ENCODE assay signal across 39 cellular contexts in genomic region chr13:112115403-112116091, GRCh38. TPM values are rescaled to one million over a fixed set of nuclear protein-coding genes. Genes with fewer than 3 reads are reported as not detected.
"Had no signal": no experiment of that assay in that cellular context is flagged by ENCODE, and none has a peak within 500 bp of the region (broad histone marks: within the 10 kb centered on the region; RNA-seq: fewer than 3 reads in every experiment).

No MANE protein-coding gene starts in this region.

- H3K4me2 ChIP-seq: PC-9 had no signal

- H3K27ac Mint-ChIP-seq: activated B cell treated with CpG ODN at 0.5 μM for 24 hours; activated CD4-positive, alpha-beta memory T cell treated with anti-CD3 and anti-CD28 coated beads for 36 hours; activated naive CD4-positive, alpha-beta T cell treated with anti-CD3 and anti-CD28 coated beads, Interleukin-2, amount 50 U/mL, for 24 hours; activated naive CD8-positive, alpha-beta T cell treated with anti-CD3 and anti-CD28 coated beads, Interleukin-2, amount 10 ng/mL, durations not matched to agents 7 days and 5 days; activated T-cell treated with anti-CD3 and anti-CD28 coated beads, Interleukin-2, amount 50 U/mL, for 24 hours; activated T-helper 2 cell treated with anti-CD3 and anti-CD28 coated beads, Interferon-gamma antibody, Interleukin-2, Interleukin-4, amounts not matched to agents 10 μg/mL and 5 μg/mL and 100 μg/mL, durations not matched to agents 14 hours and 24 hours and 36 hours had no signal

- H3K27ac ChIP-seq: adrenal gland, body of pancreas, breast epithelium, PC-9, RWPE1, VCaP had no signal

- H3K4me3 Mint-ChIP-seq: activated B cell treated with CpG ODN at 0.5 μM for 24 hours; activated CD4-positive, alpha-beta memory T cell treated with anti-CD3 and anti-CD28 coated beads for 36 hours; activated naive CD4-positive, alpha-beta T cell treated with anti-CD3 and anti-CD28 coated beads, Interleukin-2, amount 50 U/mL, for 24 hours; activated naive CD8-positive, alpha-beta T cell treated with anti-CD3 and anti-CD28 coated beads, Interleukin-2, amount 10 ng/mL, durations not matched to agents 7 days and 5 days; activated T-cell treated with anti-CD3 and anti-CD28 coated beads, Interleukin-2, amount 50 U/mL, for 24 hours had no signal

- H3K4me1 ChIP-seq: adrenal gland, body of pancreas, breast epithelium had no signal

- H3K9me3 ChIP-seq: adrenal gland, body of pancreas, breast epithelium had no signal

- H3K4me1 Mint-ChIP-seq: activated B cell treated with CpG ODN at 0.5 μM for 24 hours; activated naive CD4-positive, alpha-beta T cell treated with anti-CD3 and anti-CD28 coated beads, Interleukin-2, amount 50 U/mL, for 24 hours had no signal

- H3K9me3 Mint-ChIP-seq: activated B cell treated with CpG ODN at 0.5 μM for 24 hours; activated CD4-positive, alpha-beta memory T cell treated with anti-CD3 and anti-CD28 coated beads for 36 hours; activated naive CD4-positive, alpha-beta T cell treated with anti-CD3 and anti-CD28 coated beads, Interleukin-2, amount 50 U/mL, for 24 hours; activated naive CD8-positive, alpha-beta T cell treated with anti-CD3 and anti-CD28 coated beads, Interleukin-2, amount 10 ng/mL, durations not matched to agents 7 days and 5 days; activated T-cell treated with anti-CD3 and anti-CD28 coated beads, Interleukin-2, amount 50 U/mL, for 24 hours; activated T-helper 2 cell treated with anti-CD3 and anti-CD28 coated beads, Interferon-gamma antibody, Interleukin-2, Interleukin-4, amounts not matched to agents 10 μg/mL and 5 μg/mL and 100 μg/mL, durations not matched to agents 14 hours and 24 hours and 36 hours had no signal

- FAIRE-seq: astrocyte, RCC 7860 had no signal

- H2AFZ ChIP-seq: PC-9 had no signal

- ATAC-seq: body of pancreas had no signal

- H3K4me3 ChIP-seq: adrenal gland, body of pancreas, breast epithelium, PC-9 had no signal

- DNase-seq: activated B cell treated with CpG ODN at 0.5 μM for 24 hours; activated CD4-positive, alpha-beta memory T cell treated with anti-CD3 and anti-CD28 coated beads for 36 hours; activated CD4-positive, alpha-beta T cell treated with anti-CD3 and anti-CD28 coated beads for 4 hours; activated CD4-positive, alpha-beta T cell treated with anti-CD3 and anti-CD28 coated beads, Interleukin-2, amount 50 U/mL, for 1 hour; activated CD4-positive, CD25-positive, alpha-beta regulatory T cell treated with anti-CD3 and anti-CD28 coated beads, Interleukin-2, amount 50 U/mL, for 72 hours; activated gamma-delta T cell; activated naive CD4-positive, alpha-beta T cell treated with Interleukin-2 at 50 U/mL for 16 hours; activated naive CD8-positive, alpha-beta T cell treated with anti-CD3 and anti-CD28 coated beads, Interleukin-2, amount 10 ng/mL, durations not matched to agents 7 days and 5 days; activated T-cell treated with anti-CD3 and anti-CD28 coated beads, Interleukin-2, amount 50 U/mL, for 24 hours; body of pancreas; cerebellar nuclear complex; NCI-H1092 treated with DMSO at 0.1 percent for 48 hours; NCI-H1417; NCI-H146; NCI-H187; NCI-H2029 treated with DMSO at 0.1 percent for 48 hours; NCI-H2107; NCI-H2171; NCI-H510A; NCI-H526; NCI-H748 treated with DMSO at 0.1 percent for 48 hours; NK-92 treated with Interleukin-12 subunit alpha and Interleukin-12 subunit beta, amount 100 ng/mL, for 24 hours; PC-9; Right ventricle myocardium superior; SW 1271; T-helper 1 cell; T-helper 2 cell; T-helper 9 cell had no signal

- H3K36me3 ChIP-seq: adrenal gland, breast epithelium had no signal

- H3K36me3 Mint-ChIP-seq: activated CD4-positive, alpha-beta memory T cell treated with anti-CD3 and anti-CD28 coated beads for 36 hours; activated naive CD4-positive, alpha-beta T cell treated with anti-CD3 and anti-CD28 coated beads, Interleukin-2, amount 50 U/mL, for 24 hours; activated naive CD8-positive, alpha-beta T cell treated with anti-CD3 and anti-CD28 coated beads, Interleukin-2, amount 10 ng/mL, durations not matched to agents 7 days and 5 days had no signal

RNA-seq across cellular contexts. Expression of gene SOX1, which starts 48.6 kb away (rescaled TPM):
- total RNA-seq: activated B cell treated with CpG ODN at 0.5 μM for 24 hours; activated CD4-positive, alpha-beta memory T cell treated with anti-CD3 and anti-CD28 coated beads for 36 hours; activated naive CD8-positive, alpha-beta T cell treated with anti-CD3 and anti-CD28 coated beads, Interleukin-2, amount 10 ng/mL, durations not matched to agents 7 days and 5 days; activated T-helper 2 cell treated with anti-CD3 and anti-CD28 coated beads, Interferon-gamma antibody, Interleukin-2, Interleukin-4, amounts not matched to agents 10 μg/mL and 5 μg/mL and 100 μg/mL, durations not matched to agents 14 hours and 24 hours and 36 hours; adrenal gland; astrocyte; body of pancreas; breast epithelium; cardiac septum; M059J; OCI-LY7; PC-9; Right ventricle myocardium superior had no signal
- polyA plus RNA-seq: adrenal gland had no signal
